21 cellular contexts compared by ENCODE assay signal in genomic region chr2:98234763-98235162, GRCh38.
"Had no signal": no experiment of that assay in that cellular context is flagged by ENCODE, and none has a peak within 500 bp of the region (broad histone marks: within the 10 kb centered on the region; RNA-seq: fewer than 3 reads in every experiment).

No MANE protein-coding gene starts in this region.

- H3K4me1 ChIP-seq: esophagus squamous epithelium, thyroid gland had no signal

- H3K4me3 ChIP-seq: esophagus squamous epithelium, thyroid gland had no signal

- DNase-seq: activated B cell treated with CpG ODN at 0.5 μM for 24 hours; activated CD4-positive, alpha-beta T cell treated with anti-CD3 and anti-CD28 coated beads for 48 hours; activated CD8-positive, alpha-beta memory T cell treated with anti-CD3 and anti-CD28 coated beads, Interleukin-2, amount 50 U/mL, for 4 hours; activated CD8-positive, alpha-beta T cell treated with anti-CD3 and anti-CD28 coated beads, Interleukin-2, amount 10 ng/mL, durations not matched to agents 7 days and 5 days; activated effector memory CD4-positive, alpha-beta T cell treated with anti-CD3 and anti-CD28 coated beads, Interleukin-2, amount 50 U/mL, for 16 hours; activated T-cell treated with anti-CD3 and anti-CD28 coated beads, Interleukin-2, amount 50 U/mL, for 48 hours; cortex of kidney; effector CD4-positive, alpha-beta T cell; esophagus squamous epithelium; foreskin fibroblast; glutamatergic neuron; hypothalamus; kidney glomerular epithelial cell; mesendoderm; stimulated activated CD4-positive, alpha-beta T cell treated with anti-CD3 and anti-CD28 coated beads, Interleukin-2, amount 100 ng/mL, for 48 hours; stimulated activated naive B cell treated with anti-CD40 and anti-IgM and Interleukin-4, amounts not matched to agents 10 μg/mL and 1 μg/mL and 100 μg/mL, for 72 hours; T-helper 17 cell; thyroid gland had no signal

- H3K9me3 ChIP-seq: esophagus squamous epithelium, thyroid gland had no signal

- H3K36me3 ChIP-seq: esophagus squamous epithelium, thyroid gland had no signal

- FAIRE-seq: TTC549, urothelium cell line had no signal

- ATAC-seq: activated CD8-positive, alpha-beta T cell treated with anti-CD3 and anti-CD28 coated beads, Interleukin-2, amount 10 ng/mL, durations not matched to agents 7 days and 5 days; activated naive CD4-positive, alpha-beta T cell treated with anti-CD3 and anti-CD28 coated beads, Interleukin-2, amount 50 U/mL, for 72 hours; stimulated activated naive B cell treated with anti-CD40 and anti-IgM and Interleukin-4, amounts not matched to agents 10 μg/mL and 1 μg/mL and 100 μg/mL, for 72 hours; T-helper 17 cell had no signal

- H3K27me3 ChIP-seq: esophagus squamous epithelium, thyroid gland had no signal

- H3K27ac ChIP-seq: esophagus squamous epithelium, thyroid gland had no signal
